Comparison of ENCODE assay signal across 22 cellular contexts in genomic region chr4:26207631-26208030, GRCh38.
"Had no signal": no experiment of that assay in that cellular context is flagged by ENCODE, and none has a peak within 500 bp of the region (broad histone marks: within the 10 kb centered on the region; RNA-seq: fewer than 3 reads in every experiment).

No MANE protein-coding gene starts in this region.

- H3K4me3 ChIP-seq: gastrocnemius medialis, heart left ventricle, mucosa of descending colon, prostate gland, right atrium auricular region, tibial nerve had no signal

- H3K4me1 Mint-ChIP-seq: naive B cell had no signal

- H3K4me1 ChIP-seq: prostate gland had no signal

- H3K36me3 ChIP-seq: gastrocnemius medialis, heart left ventricle, prostate gland, right atrium auricular region, tibial nerve had no signal

- H3K9me3 Mint-ChIP-seq: activated naive CD4-positive, alpha-beta T cell treated with anti-CD3 and anti-CD28 coated beads for 36 hours; activated T-cell treated with anti-CD3 and anti-CD28 coated beads, Interleukin-2, amount 50 U/mL, for 24 hours; memory B cell; neural crest cell had no signal

- H3K27me3 ChIP-seq: gastrocnemius medialis, right atrium auricular region, tibial nerve had no signal

- H3K36me3 Mint-ChIP-seq: memory B cell had no signal

- H3K27ac Mint-ChIP-seq: activated CD4-positive, alpha-beta T cell treated with anti-CD3 and anti-CD28 coated beads, Interleukin-2, amount 10 ng/mL, durations not matched to agents 7 days and 5 days; activated CD8-positive, alpha-beta T cell treated with anti-CD3 and anti-CD28 coated beads, Interleukin-2, amount 10 ng/mL, durations not matched to agents 7 days and 5 days; activated naive CD4-positive, alpha-beta T cell treated with anti-CD3 and anti-CD28 coated beads for 36 hours; activated T-cell treated with anti-CD3 and anti-CD28 coated beads, Interleukin-2, amount 50 U/mL, for 24 hours; activated T-helper 2 cell treated with anti-CD3 and anti-CD28 coated beads, Interferon-gamma antibody, Interleukin-2, Interleukin-4, amounts not matched to agents 10 μg/mL and 5 μg/mL and 100 μg/mL, durations not matched to agents 14 hours and 24 hours and 36 hours; memory B cell had no signal

- DNase-seq: activated CD4-positive, alpha-beta T cell treated with anti-CD3 and anti-CD28 coated beads, Interleukin-2, amount 10 ng/mL, durations not matched to agents 7 days and 5 days; activated CD8-positive, alpha-beta T cell treated with anti-CD3 and anti-CD28 coated beads, Interleukin-2, amount 10 ng/mL, durations not matched to agents 7 days and 5 days; activated naive CD4-positive, alpha-beta T cell treated with anti-CD3 and anti-CD28 coated beads for 36 hours; activated T-cell treated with anti-CD3 and anti-CD28 coated beads, Interleukin-2, amount 50 U/mL, for 24 hours; dermis blood vessel endothelial cell; gastrocnemius medialis; heart left ventricle; kidney glomerular epithelial cell; left ventricle myocardium superior; mucosa of descending colon; naive B cell; stimulated activated CD4-positive, alpha-beta T cell treated with anti-CD3 and anti-CD28 coated beads, Interleukin-2, amount 100 ng/mL, for 24 hours; stimulated activated naive CD4-positive, alpha-beta T cell treated with Interleukin-2 at 50 U/mL for 16 hours; T-helper 1 cell; T-helper 9 cell had no signal

- H3K9me3 ChIP-seq: gastrocnemius medialis, heart left ventricle, mucosa of descending colon, prostate gland, right atrium auricular region, tibial nerve had no signal

- H3K27ac ChIP-seq: epithelial cell of prostate, gastrocnemius medialis, heart left ventricle, right atrium auricular region had no signal

- H3K4me3 Mint-ChIP-seq: activated CD4-positive, alpha-beta T cell treated with anti-CD3 and anti-CD28 coated beads, Interleukin-2, amount 10 ng/mL, durations not matched to agents 7 days and 5 days; activated CD8-positive, alpha-beta T cell treated with anti-CD3 and anti-CD28 coated beads, Interleukin-2, amount 10 ng/mL, durations not matched to agents 7 days and 5 days; activated naive CD4-positive, alpha-beta T cell treated with anti-CD3 and anti-CD28 coated beads for 36 hours; activated T-cell treated with anti-CD3 and anti-CD28 coated beads, Interleukin-2, amount 50 U/mL, for 24 hours; memory B cell; naive B cell; neural crest cell had no signal
